ENCODE assay signal across 9 cellular contexts in the genomic region with DNA sequence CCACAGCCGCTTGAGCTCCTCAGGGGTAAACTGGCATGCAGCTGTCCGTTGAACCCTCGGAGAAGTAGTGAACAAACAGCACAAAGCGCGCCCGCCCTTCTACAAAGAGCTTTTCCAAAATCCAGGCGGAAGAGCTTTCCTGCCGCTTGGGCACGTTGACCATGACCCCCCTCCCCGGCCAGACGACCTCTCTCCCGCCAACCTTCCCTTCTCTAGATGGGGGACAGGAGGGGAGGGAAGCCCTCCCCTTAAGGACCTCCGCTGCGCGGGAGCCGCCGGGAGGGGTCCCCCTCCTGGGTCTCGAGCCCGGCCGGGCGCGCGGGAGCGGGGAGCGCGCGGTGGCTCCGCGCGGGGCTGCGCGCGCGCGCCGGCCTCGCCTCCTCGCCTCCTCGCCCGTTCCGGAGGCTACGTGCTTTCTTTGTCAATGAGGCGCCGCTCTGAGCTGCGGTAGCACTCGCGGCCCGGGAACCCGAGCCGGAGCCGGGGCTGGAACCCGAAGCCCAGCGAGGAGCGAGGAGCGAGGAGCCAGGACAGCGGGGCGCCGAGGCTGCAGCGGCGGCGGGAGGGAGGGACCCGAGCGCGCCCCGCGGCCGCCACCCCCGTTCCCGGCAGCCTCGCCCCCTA. TPM values are rescaled to one million over a fixed set of nuclear protein-coding genes. Genes with fewer than 3 reads are reported as not detected.
A peak's percentile ranks its signal among the peaks of the same experiment; 100 is the strongest.
DNase-seq lines count a peak whose midpoint lies in the region; FAIRE-seq and TF ChIP-seq lines count a peak whose summit lies in the region.
"Had no signal": no experiment of that assay in that cellular context is flagged by ENCODE, and none has a peak within 500 bp of the region (broad histone marks: within the 10 kb centered on the region; RNA-seq: fewer than 3 reads in every experiment).

A gene (plus strand): TSS at position 421 of the 624 bp plus-strand sequence.

- no peak for FAIRE-seq in bronchial epithelial cell (lab: Jason Lieb, UNC)
- FAIRE-seq in urothelium cell line (lab: Jason Lieb, UNC): no peak

- H4K8ac ChIP-seq in mesenchymal stem cell (ENCODE audit: low read length): peak within 1 kb of the TSS; percentile 10

- H3K27ac ChIP-seq in mesenchymal stem cell (ENCODE audit: low read length, poor library complexity, severe bottlenecking): no peak within 1 kb of the TSS

- TF ChIP-seq CTCF in bronchial epithelial cell (IDR thresholded peaks at IDR 0.05; ENCODE audit: insufficient read depth, low read length, severe bottlenecking): no peak

- peaks cover 8% of the 10 kb centered on the region for H3K79me1 ChIP-seq in mesenchymal stem cell (replicated peaks; ENCODE audit: low read length, poor library complexity, severe bottlenecking)

- peak; percentile 3 to 31 for DNase-seq in NCI-H2081 (lab: John Stamatoyannopoulos, UW)
- DNase-seq in NCI-H2081 treated with DMSO at 0.1 percent for 48 hours (lab: John Stamatoyannopoulos, UW): no peak
- DNase-seq in NCI-H1105 (lab: John Stamatoyannopoulos, UW): peak; percentile 38
- DNase-seq in bronchial epithelial cell (ENCODE audit: low read depth): no peak
- DNase-seq in mesenchymal stem cell: peak; percentile 26
- DNase-seq in urothelium cell line (ENCODE audit: low spot score): peak; percentile 62
- DNase-seq in foreskin melanocyte: no peak
- DNase-seq in superior temporal gyrus (ENCODE audit: extremely low spot score): no peak
- DNase-seq: DND-41 had no signal

- WGBS in mesenchymal stem cell: 7% methylated on average over 37 of the region's 70 CpGs

- H2BK12ac ChIP-seq in mesenchymal stem cell (ENCODE audit: low read length in 2 of 2): peak within 1 kb of the TSS in 1 of 2 experiments; percentile 3

- peak within 1 kb of the TSS; percentile 96 for H3K4me2 ChIP-seq in mesenchymal stem cell (ENCODE audit: low read length, poor library complexity, severe bottlenecking)

- no peak within 1 kb of the TSS for H2BK120ac ChIP-seq in mesenchymal stem cell (ENCODE audit: low read depth, low read length)

- peak within 1 kb of the TSS; percentile 53 for H2AFZ ChIP-seq in mesenchymal stem cell (ENCODE audit: low read depth, low read length)

- H4K91ac ChIP-seq in mesenchymal stem cell (ENCODE audit: low read length): no peak within 1 kb of the TSS

- H2BK15ac ChIP-seq in mesenchymal stem cell (ENCODE audit: low read depth, poor library complexity, severe bottlenecking): no peak within 1 kb of the TSS

- H3K36me3 ChIP-seq in bronchial epithelial cell (ENCODE audit: control insufficient read depth, insufficient read depth, low read length): no peaks in the 10 kb centered on the region
- no peaks in the 10 kb centered on the region for H3K36me3 ChIP-seq in mesenchymal stem cell (ENCODE audit: control insufficient read depth in 1 of 2, insufficient read depth in 2 of 2, low read depth in 1 of 2, low read length in 2 of 2)

- H3K4me1 ChIP-seq in mesenchymal stem cell (ENCODE audit: control insufficient read depth, insufficient read depth, low read depth, low read length): peaks cover 14% of the 10 kb centered on the region

- no peak within 1 kb of the TSS for H3K18ac ChIP-seq in mesenchymal stem cell (ENCODE audit: low read depth in 1 of 2, low read length in 2 of 2)

- no peak within 1 kb of the TSS for H3K23ac ChIP-seq in mesenchymal stem cell (ENCODE audit: low read length in 2 of 2)

- no peak within 1 kb of the TSS for H2BK5ac ChIP-seq in mesenchymal stem cell (ENCODE audit: low read depth, low read length, poor library complexity, severe bottlenecking)

- peak within 1 kb of the TSS; percentile 86 for H3K9ac ChIP-seq in mesenchymal stem cell (ENCODE audit: low read length)

- H2AK5ac ChIP-seq in mesenchymal stem cell (ENCODE audit: low read length, severe bottlenecking): no peak within 1 kb of the TSS

- H3K27me3 ChIP-seq in bronchial epithelial cell (ENCODE audit: control insufficient read depth, insufficient read depth, low read length) (no peaks in the 10 kb centered on the region), mesenchymal stem cell (ENCODE audit: control insufficient read depth in 1 of 2, insufficient read depth in 1 of 2, low read length in 2 of 2) (no peaks in the 10 kb centered on the region)

- H3K4me3 ChIP-seq in bronchial epithelial cell (ENCODE audit: low read depth, low read length) (peak within 1 kb of the TSS; percentile 41), mesenchymal stem cell (ENCODE audit: insufficient read depth in 1 of 2, low read depth in 1 of 2, low read length in 2 of 2) (peak within 1 kb of the TSS; percentile 73 to 94)

- no peak within 1 kb of the TSS for H3K4ac ChIP-seq in mesenchymal stem cell (ENCODE audit: low read depth in 1 of 2, low read length in 2 of 2)

- H3K14ac ChIP-seq in mesenchymal stem cell (ENCODE audit: low read length in 2 of 2): peak within 1 kb of the TSS in 1 of 2 experiments; percentile 18

- no peaks in the 10 kb centered on the region for H3K9me3 ChIP-seq in mesenchymal stem cell (ENCODE audit: control insufficient read depth, low read length)

RNA-seq across cellular contexts. Expression of the gene that starts here (rescaled TPM):
- 0.26 TPM in 2 replicates for total RNA-seq in bronchial epithelial cell
- polyA plus RNA-seq in mesenchymal stem cell (2013, experiment 1 of 2): 1.2 TPM
- 1.1 TPM for polyA plus RNA-seq in mesenchymal stem cell (2013, experiment 2 of 2)

Comparison
In these comparisons a context has a peak if more than half of its experiments do, and no peak if none do; other contexts are left out.
1. DNase-seq: peak in NCI-H2081 (2 of 2), NCI-H1105 (single experiment), mesenchymal stem cell (single experiment) and urothelium cell line (single experiment); none in NCI-H2081 treated with DMSO at 0.1 percent for 48 hours (single experiment), bronchial epithelial cell (single experiment), foreskin melanocyte (single experiment) and superior temporal gyrus (single experiment).